16 cellular contexts compared by ENCODE assay signal in the genomic region with DNA sequence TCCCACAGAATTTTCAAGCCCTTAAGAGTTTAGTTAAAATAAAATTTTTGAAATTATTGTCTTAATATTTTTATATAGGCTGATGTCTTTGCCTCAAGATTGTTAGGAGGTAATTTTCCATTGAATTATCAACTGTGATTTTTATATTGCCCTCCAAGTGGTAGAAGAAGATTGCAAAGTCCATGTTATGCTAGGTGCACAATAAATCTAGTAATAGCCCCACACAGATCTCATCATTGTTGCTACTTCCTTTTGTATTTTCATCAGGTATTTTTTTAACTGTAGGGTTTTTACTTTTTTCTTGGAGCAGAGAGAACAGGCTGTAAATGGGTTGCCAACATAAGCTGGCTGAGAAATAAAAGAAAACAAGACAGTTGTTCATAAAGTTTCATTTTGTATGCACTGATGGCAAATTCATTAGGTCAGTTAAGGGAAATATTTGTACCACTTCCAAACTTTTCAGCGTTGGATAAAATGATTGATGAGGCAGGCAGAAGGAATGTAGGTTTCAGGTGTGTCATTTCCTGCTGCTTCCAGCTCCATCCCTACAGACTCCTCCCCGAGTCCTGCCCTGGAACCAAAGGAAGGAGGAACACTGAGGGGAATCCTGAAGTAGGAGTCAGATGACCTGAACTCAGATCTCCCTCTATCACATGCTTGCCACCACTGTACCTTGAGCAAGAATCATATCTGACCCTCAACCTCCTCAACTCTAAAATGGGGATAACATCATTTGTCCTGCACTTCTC.
DNase-seq lines count a peak whose midpoint lies in the region; ATAC-seq and TF ChIP-seq lines count a peak whose summit lies in the region.
"Had no signal": no experiment of that assay in that cellular context is flagged by ENCODE, and none has a peak within 500 bp of the region (broad histone marks: within the 10 kb centered on the region; RNA-seq: fewer than 3 reads in every experiment).

No MANE protein-coding gene starts in this region.

- POLR2A ChIA-PET in WTC11 (lab: Charles Lee) = no interaction called here

- no peaks in the 10 kb centered on the region for H3K27me3 Mint-ChIP-seq in WTC11 (ENCODE audit: low read depth)

- peaks cover 33% of the 10 kb centered on the region for H3K4me1 Mint-ChIP-seq in WTC11

- no peaks in the 10 kb centered on the region for H3K4me1 ChIP-seq in transverse colon
- H3K4me1 ChIP-seq: lower lobe of right lung, parathyroid adenoma had no signal

- peaks cover 14% of the 10 kb centered on the region for H3K36me3 Mint-ChIP-seq in WTC11

- no peaks in the 10 kb centered on the region for H3K27me3 ChIP-seq in transverse colon

- H3K4me3 ChIP-seq in transverse colon = no peak overlapping the region
- H3K4me3 ChIP-seq: lower lobe of right lung had no signal

- CTCF ChIA-PET in WTC11 (lab: Charles Lee) = no interaction called here

- peak overlapping the region in 3 of 4 donors; percentile 23 to 53 (median 48) for H3K27ac ChIP-seq in transverse colon
- H3K27ac ChIP-seq: lower lobe of right lung, parathyroid adenoma had no signal

- WGBS in transverse colon (ENCODE audit: low coverage in 1 of 2), 2 donors = 25% methylated on average over 2 of the region's 2 CpGs; no CpG with 5 or more reads in 1 of the 2 donors

- no peak for TF ChIP-seq EP300 in transverse colon (IDR thresholded peaks at IDR 0.05; ENCODE audit: low read depth)

- in situ Hi-C loops in transverse colon (cut with MboI; ENCODE audit: low pct_ligation_motif_present in 1 of 4, low pct_unique_long_range_greater_than_20kb in 1 of 4, low sequenced_read_pairs in 3 of 4) = no loop called here

- H3K9me3 ChIP-seq in transverse colon = no peaks in the 10 kb centered on the region
- H3K9me3 ChIP-seq: lower lobe of right lung had no signal

- H3K27ac Mint-ChIP-seq in WTC11 = peak overlapping the region; percentile 56

- DNase-seq in NCI-H2171 treated with DMSO at 0.1 percent for 48 hours (lab: John Stamatoyannopoulos, UW) (peak; percentile 18), NCI-H2171 (lab: John Stamatoyannopoulos, UW) (no peak), WTC11 (ENCODE audit: low spot score) (no peak), glomerular endothelial cell (ENCODE audit: extremely low read depth, low read depth, low spot score) (peak; percentile 3), transverse colon (peak; percentile 28), head of caudate nucleus (no peak)
- no peak for DNase-seq in activated CD4-positive, alpha-beta T cell treated with anti-CD3 and anti-CD28 coated beads, Interleukin-2, amount 50 U/mL, for 4 hours
- DNase-seq: activated T-cell treated with anti-CD3 and anti-CD28 coated beads for 4 hours; DMS79; foreskin melanocyte; lower lobe of right lung; NCI-H1694 treated with DMSO at 0.1 percent for 48 hours; stimulated activated CD4-positive, alpha-beta T cell treated with anti-CD3 and anti-CD28 coated beads, Interleukin-4, amount 100 ng/mL, for 4 hours had no signal

- ATAC-seq in WTC11 (peak; percentile 63), HG03135 (IDR thresholded peaks at IDR 0.05; ENCODE audit: unreplicated experiment) (no peak)
- ATAC-seq: HepG2, lower lobe of right lung had no signal

- intact Hi-C loops in transverse colon (cut with DNase I; ENCODE audit: low total_unique reads) (no loop called here), head of caudate nucleus (cut with DNase I) (no loop called here)

- TF ChIP-seq CTCF in WTC11 (IDR thresholded peaks at IDR 0.05) = no peak
- no peak for TF ChIP-seq CTCF in transverse colon (IDR thresholded peaks at IDR 0.05)

- peaks cover 8% of the 10 kb centered on the region for H3K9me3 Mint-ChIP-seq in WTC11

- TF ChIP-seq POLR2A in transverse colon (IDR thresholded peaks at IDR 0.05) = no peak

- H3K4me3 Mint-ChIP-seq in WTC11 = no peak overlapping the region

- H3K36me3 ChIP-seq in transverse colon = no peaks in the 10 kb centered on the region
- H3K36me3 ChIP-seq: lower lobe of right lung had no signal

TF ChIP-seq in WTC11, 78 proteins besides CTCF, POLR2A, EP300 and RAD21:
- TF ChIP-seq PRRX2 (CRISPR knock-in tag; IDR thresholded peaks at IDR 0.05) (no peak), MXD4 (CRISPR knock-in tag; IDR thresholded peaks at IDR 0.05; ENCODE audit: borderline replicate concordance) (no peak), CBFB (CRISPR knock-in tag; IDR thresholded peaks at IDR 0.05; ENCODE audit: low read depth) (no peak), NR3C1 (CRISPR knock-in tag; conservative IDR thresholded peaks at IDR 0.05; ENCODE audit: low read depth) (no peak), SP1 (CRISPR knock-in tag; conservative IDR thresholded peaks at IDR 0.05) (no peak), MYBL2 (CRISPR knock-in tag; IDR thresholded peaks at IDR 0.05) (no peak), GRHL2 (CRISPR knock-in tag; IDR thresholded peaks at IDR 0.05; ENCODE audit: insufficient replicate concordance, severe bottlenecking) (no peak), NFYB (CRISPR knock-in tag; conservative IDR thresholded peaks at IDR 0.05; ENCODE audit: low read depth) (no peak)
- TF ChIP-seq, protein P1, sequence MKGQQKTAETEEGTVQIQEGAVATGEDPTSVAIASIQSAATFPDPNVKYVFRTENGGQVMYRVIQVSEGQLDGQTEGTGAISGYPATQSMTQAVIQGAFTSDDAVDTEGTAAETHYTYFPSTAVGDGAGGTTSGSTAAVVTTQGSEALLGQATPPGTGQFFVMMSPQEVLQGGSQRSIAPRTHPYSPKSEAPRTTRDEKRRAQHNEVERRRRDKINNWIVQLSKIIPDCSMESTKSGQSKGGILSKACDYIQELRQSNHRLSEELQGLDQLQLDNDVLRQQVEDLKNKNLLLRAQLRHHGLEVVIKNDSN (CRISPR knock-in tag; IDR thresholded peaks at IDR 0.05) = no peak
- TF ChIP-seq, protein P2, sequence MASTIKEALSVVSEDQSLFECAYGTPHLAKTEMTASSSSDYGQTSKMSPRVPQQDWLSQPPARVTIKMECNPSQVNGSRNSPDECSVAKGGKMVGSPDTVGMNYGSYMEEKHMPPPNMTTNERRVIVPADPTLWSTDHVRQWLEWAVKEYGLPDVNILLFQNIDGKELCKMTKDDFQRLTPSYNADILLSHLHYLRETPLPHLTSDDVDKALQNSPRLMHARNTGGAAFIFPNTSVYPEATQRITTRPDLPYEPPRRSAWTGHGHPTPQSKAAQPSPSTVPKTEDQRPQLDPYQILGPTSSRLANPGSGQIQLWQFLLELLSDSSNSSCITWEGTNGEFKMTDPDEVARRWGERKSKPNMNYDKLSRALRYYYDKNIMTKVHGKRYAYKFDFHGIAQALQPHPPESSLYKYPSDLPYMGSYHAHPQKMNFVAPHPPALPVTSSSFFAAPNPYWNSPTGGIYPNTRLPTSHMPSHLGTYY (CRISPR knock-in tag; IDR thresholded peaks at IDR 0.05) = no peak
- TF ChIP-seq, protein P3, sequence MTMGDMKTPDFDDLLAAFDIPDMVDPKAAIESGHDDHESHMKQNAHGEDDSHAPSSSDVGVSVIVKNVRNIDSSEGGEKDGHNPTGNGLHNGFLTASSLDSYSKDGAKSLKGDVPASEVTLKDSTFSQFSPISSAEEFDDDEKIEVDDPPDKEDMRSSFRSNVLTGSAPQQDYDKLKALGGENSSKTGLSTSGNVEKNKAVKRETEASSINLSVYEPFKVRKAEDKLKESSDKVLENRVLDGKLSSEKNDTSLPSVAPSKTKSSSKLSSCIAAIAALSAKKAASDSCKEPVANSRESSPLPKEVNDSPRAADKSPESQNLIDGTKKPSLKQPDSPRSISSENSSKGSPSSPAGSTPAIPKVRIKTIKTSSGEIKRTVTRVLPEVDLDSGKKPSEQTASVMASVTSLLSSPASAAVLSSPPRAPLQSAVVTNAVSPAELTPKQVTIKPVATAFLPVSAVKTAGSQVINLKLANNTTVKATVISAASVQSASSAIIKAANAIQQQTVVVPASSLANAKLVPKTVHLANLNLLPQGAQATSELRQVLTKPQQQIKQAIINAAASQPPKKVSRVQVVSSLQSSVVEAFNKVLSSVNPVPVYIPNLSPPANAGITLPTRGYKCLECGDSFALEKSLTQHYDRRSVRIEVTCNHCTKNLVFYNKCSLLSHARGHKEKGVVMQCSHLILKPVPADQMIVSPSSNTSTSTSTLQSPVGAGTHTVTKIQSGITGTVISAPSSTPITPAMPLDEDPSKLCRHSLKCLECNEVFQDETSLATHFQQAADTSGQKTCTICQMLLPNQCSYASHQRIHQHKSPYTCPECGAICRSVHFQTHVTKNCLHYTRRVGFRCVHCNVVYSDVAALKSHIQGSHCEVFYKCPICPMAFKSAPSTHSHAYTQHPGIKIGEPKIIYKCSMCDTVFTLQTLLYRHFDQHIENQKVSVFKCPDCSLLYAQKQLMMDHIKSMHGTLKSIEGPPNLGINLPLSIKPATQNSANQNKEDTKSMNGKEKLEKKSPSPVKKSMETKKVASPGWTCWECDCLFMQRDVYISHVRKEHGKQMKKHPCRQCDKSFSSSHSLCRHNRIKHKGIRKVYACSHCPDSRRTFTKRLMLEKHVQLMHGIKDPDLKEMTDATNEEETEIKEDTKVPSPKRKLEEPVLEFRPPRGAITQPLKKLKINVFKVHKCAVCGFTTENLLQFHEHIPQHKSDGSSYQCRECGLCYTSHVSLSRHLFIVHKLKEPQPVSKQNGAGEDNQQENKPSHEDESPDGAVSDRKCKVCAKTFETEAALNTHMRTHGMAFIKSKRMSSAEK (CRISPR knock-in tag; IDR thresholded peaks at IDR 0.05; ENCODE audit: borderline replicate concordance) = no peak

Comparison
In these comparisons a context has a peak if more than half of its experiments do, and no peak if none do; other contexts are left out.
1. DNase-seq: peak in NCI-H2171 treated with DMSO at 0.1 percent for 48 hours (single experiment), glomerular endothelial cell (single experiment) and transverse colon (single experiment); none in NCI-H2171 (single experiment), WTC11 (single experiment), head of caudate nucleus (0 of 42) and activated CD4-positive, alpha-beta T cell treated with anti-CD3 and anti-CD28 coated beads, Interleukin-2, amount 50 U/mL, for 4 hours (0 of 2).